ENCODE assay signal across 1 cellular context in the genomic region with DNA sequence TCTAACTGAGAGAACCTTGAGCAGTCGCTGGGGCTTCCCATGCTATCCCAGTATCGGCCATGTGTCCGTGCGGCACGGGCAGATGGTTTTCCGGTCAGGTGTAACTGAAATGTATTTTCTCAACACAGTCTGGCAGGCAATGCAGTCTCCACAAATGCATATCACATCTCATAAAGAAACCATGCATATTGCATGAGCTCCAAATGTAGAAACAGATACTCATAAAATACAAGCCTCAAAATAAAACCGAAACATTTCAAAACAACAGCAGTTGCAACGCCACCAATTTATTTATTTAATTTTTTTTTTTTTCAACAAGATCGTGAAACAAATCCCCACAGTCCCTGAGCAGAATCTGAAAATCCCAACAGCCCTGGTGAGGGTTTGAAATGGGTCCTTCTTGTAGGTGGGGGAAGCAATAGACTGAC.
TF ChIP-seq lines count a peak whose summit lies in the region.

No MANE protein-coding gene starts in this region.

TF ChIP-seq in GM12878, 131 proteins besides CTCF, POLR2A, EP300 and RAD21 (continued from another document and continues in another):
- TF ChIP-seq SREBF2 (IDR thresholded peaks at IDR 0.05; ENCODE audit: low read length) (no peak), MTA3 (IDR thresholded peaks at IDR 0.05; ENCODE audit: borderline replicate concordance, low read length) (no peak; the same call in 1 of the 2 replicates), FOXK2 (IDR thresholded peaks at IDR 0.05) (no peak), TCF3 (IDR thresholded peaks at IDR 0.05; ENCODE audit: borderline replicate concordance, insufficient read depth, low read depth, low read length) (peak; percentile 58; the same call in 1 of the 2 replicates), LARP7 (IDR thresholded peaks at IDR 0.05) (no peak), ZNF207 (IDR thresholded peaks at IDR 0.05; ENCODE audit: borderline replicate concordance) (no peak), IKZF1 (conservative IDR thresholded peaks at IDR 0.05) (peak; percentile 67; the same call in 1 of the 2 replicates), TCF12 (IDR thresholded peaks at IDR 0.05; ENCODE audit: low read depth, low read length) (0 out of 2 replicates have a peak, but pooled peaks have one; percentile 66), ZNF217 (IDR thresholded peaks at IDR 0.05) (no peak), BCL11A (IDR thresholded peaks at IDR 0.05; ENCODE audit: low read depth, low read length) (peak; percentile 44; the same call in 1 of the 2 replicates), PML (IDR thresholded peaks at IDR 0.05; ENCODE audit: low read length) (peak; percentile 66; the same call in 1 of the 2 replicates), IKZF2 (IDR thresholded peaks at IDR 0.05) (peak; percentile 62 to 87), EZH2 (IDR thresholded peaks at IDR 0.05; ENCODE audit: borderline replicate concordance, control insufficient read depth, low read depth, low read length) (no peak), FOXM1 (IDR thresholded peaks at IDR 0.05; ENCODE audit: low read depth, low read length) (peak; percentile 82; the same call in 1 of the 2 replicates), GATAD2B (conservative IDR thresholded peaks at IDR 0.05; ENCODE audit: low read depth) (no peak), HDGF (IDR thresholded peaks at IDR 0.05) (no peak), ZSCAN29 (IDR thresholded peaks at IDR 0.05) (no peak), BHLHE40 (IDR thresholded peaks at IDR 0.05; ENCODE audit: borderline replicate concordance in 1 of 2, low read depth in 2 of 2, low read length in 1 of 2) (peak; percentile 95 to 98), MXI1 (IDR thresholded peaks at IDR 0.05; ENCODE audit: low read depth, low read length) (peak; percentile 66; the same call in 1 of the 2 replicates), MTA2 (IDR thresholded peaks at IDR 0.05; ENCODE audit: low read depth) (peak; percentile 26; the same call in 1 of the 2 replicates), BRCA1 (IDR thresholded peaks at IDR 0.05; ENCODE audit: low read depth, low read length) (no peak), IRF4 (IDR thresholded peaks at IDR 0.05; ENCODE audit: low read depth, low read length) (no peak), MEF2B (IDR thresholded peaks at IDR 0.05; ENCODE audit: partially characterized antibody, poor library complexity, severe bottlenecking) (peak; percentile 55), KAT2A (conservative IDR thresholded peaks at IDR 0.05; ENCODE audit: control insufficient read depth, low read depth, low read length) (no peak), JUNB (IDR thresholded peaks at IDR 0.05) (peak; percentile 72), ESRRA (IDR thresholded peaks at IDR 0.05; ENCODE audit: low read length) (no peak), GABPA (IDR thresholded peaks at IDR 0.05; ENCODE audit: low read depth) (peak; percentile 57; the same call in 1 of the 2 replicates), WRNIP1 (IDR thresholded peaks at IDR 0.05; ENCODE audit: borderline replicate concordance, low read depth, low read length) (no peak), CHD1 (IDR thresholded peaks at IDR 0.05; ENCODE audit: low read depth, low read length) (no peak), SPI1 (IDR thresholded peaks at IDR 0.05; ENCODE audit: borderline replicate concordance, insufficient read depth, low read depth, low read length) (peak; percentile 17; the same call in 1 of the 2 replicates), ATF7 (IDR thresholded peaks at IDR 0.05; ENCODE audit: low read depth) (no peak), BACH1 (IDR thresholded peaks at IDR 0.05; ENCODE audit: borderline replicate concordance) (no peak), NFIC (IDR thresholded peaks at IDR 0.05; ENCODE audit: low read depth, low read length) (peak; percentile 88)
- TF ChIP-seq, protein P1, sequence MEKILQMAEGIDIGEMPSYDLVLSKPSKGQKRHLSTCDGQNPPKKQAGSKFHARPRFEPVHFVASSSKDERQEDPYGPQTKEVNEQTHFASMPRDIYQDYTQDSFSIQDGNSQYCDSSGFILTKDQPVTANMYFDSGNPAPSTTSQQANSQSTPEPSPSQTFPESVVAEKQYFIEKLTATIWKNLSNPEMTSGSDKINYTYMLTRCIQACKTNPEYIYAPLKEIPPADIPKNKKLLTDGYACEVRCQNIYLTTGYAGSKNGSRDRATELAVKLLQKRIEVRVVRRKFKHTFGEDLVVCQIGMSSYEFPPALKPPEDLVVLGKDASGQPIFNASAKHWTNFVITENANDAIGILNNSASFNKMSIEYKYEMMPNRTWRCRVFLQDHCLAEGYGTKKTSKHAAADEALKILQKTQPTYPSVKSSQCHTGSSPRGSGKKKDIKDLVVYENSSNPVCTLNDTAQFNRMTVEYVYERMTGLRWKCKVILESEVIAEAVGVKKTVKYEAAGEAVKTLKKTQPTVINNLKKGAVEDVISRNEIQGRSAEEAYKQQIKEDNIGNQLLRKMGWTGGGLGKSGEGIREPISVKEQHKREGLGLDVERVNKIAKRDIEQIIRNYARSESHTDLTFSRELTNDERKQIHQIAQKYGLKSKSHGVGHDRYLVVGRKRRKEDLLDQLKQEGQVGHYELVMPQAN (conservative IDR thresholded peaks at IDR 0.05) = no peak
- TF ChIP-seq, protein P2, sequence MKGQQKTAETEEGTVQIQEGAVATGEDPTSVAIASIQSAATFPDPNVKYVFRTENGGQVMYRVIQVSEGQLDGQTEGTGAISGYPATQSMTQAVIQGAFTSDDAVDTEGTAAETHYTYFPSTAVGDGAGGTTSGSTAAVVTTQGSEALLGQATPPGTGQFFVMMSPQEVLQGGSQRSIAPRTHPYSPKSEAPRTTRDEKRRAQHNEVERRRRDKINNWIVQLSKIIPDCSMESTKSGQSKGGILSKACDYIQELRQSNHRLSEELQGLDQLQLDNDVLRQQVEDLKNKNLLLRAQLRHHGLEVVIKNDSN (IDR thresholded peaks at IDR 0.05; ENCODE audit: borderline replicate concordance, extremely low read length, insufficient read depth, low read depth, low read length) = no peak
- TF ChIP-seq, protein P3, sequence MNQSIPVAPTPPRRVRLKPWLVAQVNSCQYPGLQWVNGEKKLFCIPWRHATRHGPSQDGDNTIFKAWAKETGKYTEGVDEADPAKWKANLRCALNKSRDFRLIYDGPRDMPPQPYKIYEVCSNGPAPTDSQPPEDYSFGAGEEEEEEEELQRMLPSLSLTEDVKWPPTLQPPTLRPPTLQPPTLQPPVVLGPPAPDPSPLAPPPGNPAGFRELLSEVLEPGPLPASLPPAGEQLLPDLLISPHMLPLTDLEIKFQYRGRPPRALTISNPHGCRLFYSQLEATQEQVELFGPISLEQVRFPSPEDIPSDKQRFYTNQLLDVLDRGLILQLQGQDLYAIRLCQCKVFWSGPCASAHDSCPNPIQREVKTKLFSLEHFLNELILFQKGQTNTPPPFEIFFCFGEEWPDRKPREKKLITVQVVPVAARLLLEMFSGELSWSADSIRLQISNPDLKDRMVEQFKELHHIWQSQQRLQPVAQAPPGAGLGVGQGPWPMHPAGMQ (IDR thresholded peaks at IDR 0.05; ENCODE audit: borderline replicate concordance) = no peak
- TF ChIP-seq, protein P4, sequence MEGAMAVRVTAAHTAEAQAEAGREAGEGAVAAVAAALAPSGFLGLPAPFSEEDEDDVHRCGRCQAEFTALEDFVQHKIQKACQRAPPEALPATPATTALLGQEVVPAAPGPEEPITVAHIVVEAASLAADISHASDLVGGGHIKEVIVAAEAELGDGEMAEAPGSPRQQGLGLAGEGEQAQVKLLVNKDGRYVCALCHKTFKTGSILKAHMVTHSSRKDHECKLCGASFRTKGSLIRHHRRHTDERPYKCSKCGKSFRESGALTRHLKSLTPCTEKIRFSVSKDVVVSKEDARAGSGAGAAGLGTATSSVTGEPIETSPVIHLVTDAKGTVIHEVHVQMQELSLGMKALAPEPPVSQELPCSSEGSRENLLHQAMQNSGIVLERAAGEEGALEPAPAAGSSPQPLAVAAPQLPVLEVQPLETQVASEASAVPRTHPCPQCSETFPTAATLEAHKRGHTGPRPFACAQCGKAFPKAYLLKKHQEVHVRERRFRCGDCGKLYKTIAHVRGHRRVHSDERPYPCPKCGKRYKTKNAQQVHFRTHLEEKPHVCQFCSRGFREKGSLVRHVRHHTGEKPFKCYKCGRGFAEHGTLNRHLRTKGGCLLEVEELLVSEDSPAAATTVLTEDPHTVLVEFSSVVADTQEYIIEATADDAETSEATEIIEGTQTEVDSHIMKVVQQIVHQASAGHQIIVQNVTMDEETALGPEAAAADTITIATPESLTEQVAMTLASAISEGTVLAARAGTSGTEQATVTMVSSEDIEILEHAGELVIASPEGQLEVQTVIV (IDR thresholded peaks at IDR 0.05; ENCODE audit: borderline replicate concordance, partially characterized antibody) = no peak
- TF ChIP-seq, protein P5, sequence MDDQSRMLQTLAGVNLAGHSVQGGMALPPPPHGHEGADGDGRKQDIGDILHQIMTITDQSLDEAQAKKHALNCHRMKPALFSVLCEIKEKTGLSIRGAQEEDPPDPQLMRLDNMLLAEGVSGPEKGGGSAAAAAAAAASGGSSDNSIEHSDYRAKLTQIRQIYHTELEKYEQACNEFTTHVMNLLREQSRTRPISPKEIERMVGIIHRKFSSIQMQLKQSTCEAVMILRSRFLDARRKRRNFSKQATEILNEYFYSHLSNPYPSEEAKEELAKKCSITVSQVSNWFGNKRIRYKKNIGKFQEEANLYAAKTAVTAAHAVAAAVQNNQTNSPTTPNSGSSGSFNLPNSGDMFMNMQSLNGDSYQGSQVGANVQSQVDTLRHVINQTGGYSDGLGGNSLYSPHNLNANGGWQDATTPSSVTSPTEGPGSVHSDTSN (IDR thresholded peaks at IDR 0.05; ENCODE audit: insufficient replicate concordance, low read depth, low read length) = no peak
- TF ChIP-seq, protein P6, sequence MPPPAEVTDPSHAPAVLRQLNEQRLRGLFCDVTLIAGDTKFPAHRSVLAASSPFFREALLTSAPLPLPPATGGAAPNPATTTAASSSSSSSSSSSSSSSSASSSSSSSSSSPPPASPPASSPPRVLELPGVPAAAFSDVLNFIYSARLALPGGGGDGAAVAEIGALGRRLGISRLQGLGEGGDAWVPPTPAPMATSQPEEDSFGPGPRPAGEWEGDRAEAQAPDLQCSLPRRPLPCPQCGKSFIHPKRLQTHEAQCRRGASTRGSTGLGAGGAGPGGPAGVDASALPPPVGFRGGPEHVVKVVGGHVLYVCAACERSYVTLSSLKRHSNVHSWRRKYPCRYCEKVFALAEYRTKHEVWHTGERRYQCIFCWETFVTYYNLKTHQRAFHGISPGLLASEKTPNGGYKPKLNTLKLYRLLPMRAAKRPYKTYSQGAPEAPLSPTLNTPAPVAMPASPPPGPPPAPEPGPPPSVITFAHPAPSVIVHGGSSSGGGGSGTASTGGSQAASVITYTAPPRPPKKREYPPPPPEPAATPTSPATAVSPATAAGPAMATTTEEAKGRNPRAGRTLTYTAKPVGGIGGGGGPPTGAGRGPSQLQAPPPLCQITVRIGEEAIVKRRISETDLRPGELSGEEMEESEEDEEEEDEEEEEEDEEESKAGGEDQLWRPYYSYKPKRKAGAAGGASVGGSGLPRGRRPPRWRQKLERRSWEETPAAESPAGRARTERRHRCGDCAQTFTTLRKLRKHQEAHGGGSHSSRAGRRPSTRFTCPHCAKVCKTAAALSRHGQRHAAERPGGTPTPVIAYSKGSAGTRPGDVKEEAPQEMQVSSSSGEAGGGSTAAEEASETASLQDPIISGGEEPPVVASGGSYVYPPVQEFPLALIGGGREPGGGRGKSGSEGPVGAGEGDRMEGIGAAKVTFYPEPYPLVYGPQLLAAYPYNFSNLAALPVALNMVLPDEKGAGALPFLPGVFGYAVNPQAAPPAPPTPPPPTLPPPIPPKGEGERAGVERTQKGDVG (CRISPR knock-in tag; IDR thresholded peaks at IDR 0.05) = no peak
- TF ChIP-seq, protein P7, sequence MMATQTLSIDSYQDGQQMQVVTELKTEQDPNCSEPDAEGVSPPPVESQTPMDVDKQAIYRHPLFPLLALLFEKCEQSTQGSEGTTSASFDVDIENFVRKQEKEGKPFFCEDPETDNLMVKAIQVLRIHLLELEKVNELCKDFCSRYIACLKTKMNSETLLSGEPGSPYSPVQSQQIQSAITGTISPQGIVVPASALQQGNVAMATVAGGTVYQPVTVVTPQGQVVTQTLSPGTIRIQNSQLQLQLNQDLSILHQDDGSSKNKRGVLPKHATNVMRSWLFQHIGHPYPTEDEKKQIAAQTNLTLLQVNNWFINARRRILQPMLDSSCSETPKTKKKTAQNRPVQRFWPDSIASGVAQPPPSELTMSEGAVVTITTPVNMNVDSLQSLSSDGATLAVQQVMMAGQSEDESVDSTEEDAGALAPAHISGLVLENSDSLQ (IDR thresholded peaks at IDR 0.05) = no peak
- TF ChIP-seq, protein P8, sequence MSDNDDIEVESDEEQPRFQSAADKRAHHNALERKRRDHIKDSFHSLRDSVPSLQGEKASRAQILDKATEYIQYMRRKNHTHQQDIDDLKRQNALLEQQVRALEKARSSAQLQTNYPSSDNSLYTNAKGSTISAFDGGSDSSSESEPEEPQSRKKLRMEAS (IDR thresholded peaks at IDR 0.05; ENCODE audit: low read depth, low read length) = peak; percentile 65; the same call in 1 of the 2 replicates
- TF ChIP-seq, protein P9, sequence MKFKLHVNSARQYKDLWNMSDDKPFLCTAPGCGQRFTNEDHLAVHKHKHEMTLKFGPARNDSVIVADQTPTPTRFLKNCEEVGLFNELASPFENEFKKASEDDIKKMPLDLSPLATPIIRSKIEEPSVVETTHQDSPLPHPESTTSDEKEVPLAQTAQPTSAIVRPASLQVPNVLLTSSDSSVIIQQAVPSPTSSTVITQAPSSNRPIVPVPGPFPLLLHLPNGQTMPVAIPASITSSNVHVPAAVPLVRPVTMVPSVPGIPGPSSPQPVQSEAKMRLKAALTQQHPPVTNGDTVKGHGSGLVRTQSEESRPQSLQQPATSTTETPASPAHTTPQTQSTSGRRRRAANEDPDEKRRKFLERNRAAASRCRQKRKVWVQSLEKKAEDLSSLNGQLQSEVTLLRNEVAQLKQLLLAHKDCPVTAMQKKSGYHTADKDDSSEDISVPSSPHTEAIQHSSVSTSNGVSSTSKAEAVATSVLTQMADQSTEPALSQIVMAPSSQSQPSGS (IDR thresholded peaks at IDR 0.05; ENCODE audit: low read length) = peak; percentile 81; the same call in 1 of the 2 replicates
- TF ChIP-seq, protein P10, sequence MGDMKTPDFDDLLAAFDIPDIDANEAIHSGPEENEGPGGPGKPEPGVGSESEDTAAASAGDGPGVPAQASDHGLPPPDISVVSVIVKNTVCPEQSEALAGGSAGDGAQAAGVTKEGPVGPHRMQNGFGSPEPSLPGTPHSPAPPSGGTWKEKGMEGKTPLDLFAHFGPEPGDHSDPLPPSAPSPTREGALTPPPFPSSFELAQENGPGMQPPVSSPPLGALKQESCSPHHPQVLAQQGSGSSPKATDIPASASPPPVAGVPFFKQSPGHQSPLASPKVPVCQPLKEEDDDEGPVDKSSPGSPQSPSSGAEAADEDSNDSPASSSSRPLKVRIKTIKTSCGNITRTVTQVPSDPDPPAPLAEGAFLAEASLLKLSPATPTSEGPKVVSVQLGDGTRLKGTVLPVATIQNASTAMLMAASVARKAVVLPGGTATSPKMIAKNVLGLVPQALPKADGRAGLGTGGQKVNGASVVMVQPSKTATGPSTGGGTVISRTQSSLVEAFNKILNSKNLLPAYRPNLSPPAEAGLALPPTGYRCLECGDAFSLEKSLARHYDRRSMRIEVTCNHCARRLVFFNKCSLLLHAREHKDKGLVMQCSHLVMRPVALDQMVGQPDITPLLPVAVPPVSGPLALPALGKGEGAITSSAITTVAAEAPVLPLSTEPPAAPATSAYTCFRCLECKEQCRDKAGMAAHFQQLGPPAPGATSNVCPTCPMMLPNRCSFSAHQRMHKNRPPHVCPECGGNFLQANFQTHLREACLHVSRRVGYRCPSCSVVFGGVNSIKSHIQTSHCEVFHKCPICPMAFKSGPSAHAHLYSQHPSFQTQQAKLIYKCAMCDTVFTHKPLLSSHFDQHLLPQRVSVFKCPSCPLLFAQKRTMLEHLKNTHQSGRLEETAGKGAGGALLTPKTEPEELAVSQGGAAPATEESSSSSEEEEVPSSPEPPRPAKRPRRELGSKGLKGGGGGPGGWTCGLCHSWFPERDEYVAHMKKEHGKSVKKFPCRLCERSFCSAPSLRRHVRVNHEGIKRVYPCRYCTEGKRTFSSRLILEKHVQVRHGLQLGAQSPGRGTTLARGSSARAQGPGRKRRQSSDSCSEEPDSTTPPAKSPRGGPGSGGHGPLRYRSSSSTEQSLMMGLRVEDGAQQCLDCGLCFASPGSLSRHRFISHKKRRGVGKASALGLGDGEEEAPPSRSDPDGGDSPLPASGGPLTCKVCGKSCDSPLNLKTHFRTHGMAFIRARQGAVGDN (IDR thresholded peaks at IDR 0.05) = peak; percentile 90
